In genomic region chr2:136029149-136029548, GRCh38 we compare ENCODE assay signal across 14 cellular contexts. TPM values are rescaled to one million over a fixed set of nuclear protein-coding genes. Genes with fewer than 3 reads are reported as not detected.
A peak's percentile ranks its signal among the peaks of the same experiment; 100 is the strongest.
DNase-seq lines count a peak whose midpoint lies in the region; ATAC-seq and TF ChIP-seq lines count a peak whose summit lies in the region.
"Had no signal": no experiment of that assay in that cellular context is flagged by ENCODE, and none has a peak within 500 bp of the region (broad histone marks: within the 10 kb centered on the region; RNA-seq: fewer than 3 reads in every experiment).

No MANE protein-coding gene starts in this region.

- H3K79me2 ChIP-seq in OCI-LY7 (ENCODE audit: insufficient read depth, low read depth, low read length): no peaks in the 10 kb centered on the region

- H3K4me3 ChIP-seq in OCI-LY7 (ENCODE audit: low read depth, low read length, poor library complexity, severe bottlenecking) (no peak overlapping the region), SJCRH30 (no peak overlapping the region)

- H3K9me2 ChIP-seq in OCI-LY7 (ENCODE audit: insufficient read depth, low read length): no peaks in the 10 kb centered on the region

- ATAC-seq in GM18873 (IDR thresholded peaks at IDR 0.05; ENCODE audit: low FRiP score, unreplicated experiment) (peak; percentile 88), GM21723 (IDR thresholded peaks at IDR 0.05; ENCODE audit: unreplicated experiment) (peak; percentile 62), HG03066 (IDR thresholded peaks at IDR 0.05; ENCODE audit: low read depth, unreplicated experiment) (peak; percentile 79), Right ventricle myocardium inferior (no peak)
- ATAC-seq: foreskin keratinocyte had no signal

- H3K36me3 ChIP-seq in OCI-LY7 (ENCODE audit: insufficient read depth, low read length) (no peaks in the 10 kb centered on the region), SJCRH30 (no peaks in the 10 kb centered on the region)

- intact Hi-C loops in OCI-LY7 (cut with micrococcal nuclease; ENCODE audit: unreplicated experiment) (no loop called here), Right ventricle myocardium inferior (cut with DNase I) (no loop called here)

- H3K9me3 ChIP-seq in OCI-LY7 (ENCODE audit: low read length) (no peaks in the 10 kb centered on the region), SJCRH30 (replicated peaks) (no peaks in the 10 kb centered on the region)

- 0 out of 2 replicates have a peak overlapping the region, but pooled peaks have one; percentile 17 for H2AFZ ChIP-seq in OCI-LY7 (ENCODE audit: low read length)

- H3K27ac ChIP-seq in OCI-LY7 (ENCODE audit: low read depth, low read length, poor library complexity, severe bottlenecking) (no peak overlapping the region), SJCRH30 (no peak overlapping the region)
- H3K27ac ChIP-seq: foreskin keratinocyte had no signal

- CTCF ChIA-PET in OCI-LY7 (lab: Charles Lee; ENCODE audit: unreplicated experiment): no interaction called here

- TF ChIP-seq CTCF in OCI-LY7 (conservative IDR thresholded peaks at IDR 0.05; ENCODE audit: low read length): no peak

- H3K4me1 ChIP-seq in OCI-LY7 (ENCODE audit: insufficient read depth, low read length, poor library complexity, severe bottlenecking): peaks cover 9% of the 10 kb centered on the region
- peaks cover 58% of the 10 kb centered on the region for H3K4me1 ChIP-seq in SJCRH30
- H3K4me1 ChIP-seq: foreskin keratinocyte had no signal

- no peak for DNase-seq in OCI-LY7 (ENCODE audit: low spot score)
- no peak for DNase-seq in SJCRH30
- no peak for DNase-seq in Right ventricle myocardium inferior (ENCODE audit: missing footprints)
- no peak for DNase-seq in pons (ENCODE audit: low spot score)
- DNase-seq in NCI-H2171 treated with DMSO at 0.1 percent for 48 hours (lab: John Stamatoyannopoulos, UW): no peak
- DNase-seq: C1 segment of cervical spinal cord; foreskin keratinocyte; islet precursor cell; NCI-H1105; NCI-H510A treated with DMSO at 0.1 percent for 48 hours; stimulated activated CD4-positive, alpha-beta T cell treated with anti-CD3 and anti-CD28 coated beads, Interleukin-4, amount 100 ng/mL, for 24 hours had no signal

- POLR2A ChIA-PET in OCI-LY7 (lab: Charles Lee): interaction anchor here (0.8 kb wide), 2 partner anchors 12 to 14 kb away, joined by 3 read pairs; no protein-coding TSS in a partner anchor

- no peaks in the 10 kb centered on the region for H4K20me1 ChIP-seq in OCI-LY7 (ENCODE audit: insufficient read depth, low read length)

- H3K27me3 ChIP-seq in SJCRH30: no peaks in the 10 kb centered on the region

- BruUV-seq in OCI-LY7 (replicated peaks; lab: Mats Ljungman, UMichigan): no TSS peak

- no peak overlapping the region for H3K4me2 ChIP-seq in OCI-LY7 (ENCODE audit: low read length)

RNA-seq across cellular contexts. Expression of gene DARS1, which starts 43.7 kb away (rescaled TPM):
- 90.5 and 108 TPM in 2 replicates for total RNA-seq in OCI-LY7 (2014; rRNA removed; shearing (Covaris generic))
- 119 and 140 TPM in 2 replicates for total RNA-seq in OCI-LY7 (2022)
- 141 and 149 TPM in 2 replicates for total RNA-seq in SJCRH30 (2014; rRNA removed; shearing (Covaris generic))
- 67.3 TPM for total RNA-seq in Right ventricle myocardium inferior
